Comparison of ENCODE assay signal across 14 cellular contexts in genomic region chr17:76840884-76841775, GRCh38. TPM values are rescaled to one million over a fixed set of nuclear protein-coding genes. Genes with fewer than 3 reads are reported as not detected.
DNase-seq lines count a peak whose midpoint lies in the region; ATAC-seq and TF ChIP-seq lines count a peak whose summit lies in the region.
"Had no signal": no experiment of that assay in that cellular context is flagged by ENCODE, and none has a peak within 500 bp of the region (broad histone marks: within the 10 kb centered on the region; RNA-seq: fewer than 3 reads in every experiment).

No MANE protein-coding gene starts in this region.

- intact Hi-C loops in activated CD4-positive, alpha-beta T cell treated with anti-CD3 and anti-CD28 coated beads, Interleukin-2, amount 10 ng/mL, durations not matched to agents 24 days and 14 days (cut with micrococcal nuclease), result no loop called here
- intact Hi-C loops in OCI-LY7 (cut with micrococcal nuclease; ENCODE audit: unreplicated experiment), result loop anchor here (5.0 to 10.0 kb wide), 2 partner anchors 301 to 604 kb away; partner anchors contain the start of gene SEC14L1
- intact Hi-C loops in lower lobe of right lung (cut with DNase I), result no loop called here
- intact Hi-C loops in CD14-positive monocyte (cut with micrococcal nuclease), result no loop called here

- POLR2A ChIA-PET in OCI-LY7 (lab: Charles Lee), result interaction anchor here (0.7 to 1.3 kb wide), 6 partner anchors 9 to 482 kb away, joined by 3 to 9 read pairs (median 4); no protein-coding TSS in a partner anchor

- H3K36me3 ChIP-seq in OCI-LY7 (ENCODE audit: insufficient read depth, low read length) (no peaks in the 10 kb centered on the region), lower lobe of right lung (no peaks in the 10 kb centered on the region)

- no peaks in the 10 kb centered on the region for H3K9me2 ChIP-seq in OCI-LY7 (ENCODE audit: insufficient read depth, low read length)

- H3K9me3 ChIP-seq in OCI-LY7 (ENCODE audit: low read length) (no peaks in the 10 kb centered on the region; the same call in 1 of the 2 replicates), lower lobe of right lung (no peaks in the 10 kb centered on the region)

- CTCF ChIA-PET in OCI-LY7 (lab: Charles Lee; ENCODE audit: unreplicated experiment), result interaction anchor here (0.6 to 1.0 kb wide), 4 partner anchors 58 to 1928 kb away, joined by 3 to 4 read pairs (median 4); no protein-coding TSS in a partner anchor

- H3K4me1 ChIP-seq in OCI-LY7 (ENCODE audit: insufficient read depth, low read length, poor library complexity, severe bottlenecking) (peaks cover 82% of the 10 kb centered on the region), lower lobe of right lung (peaks cover 21% of the 10 kb centered on the region)

- DNase-seq in activated CD4-positive, alpha-beta T cell treated with anti-CD3 and anti-CD28 coated beads, Interleukin-2, amount 10 ng/mL, durations not matched to agents 24 days and 14 days, result no peak
- no peak for DNase-seq in activated CD4-positive, alpha-beta T cell treated with anti-CD3 and anti-CD28 coated beads for 1 hour
- DNase-seq in OCI-LY7 (ENCODE audit: low spot score) (peak; percentile 40), fibroblast of pulmonary artery (ENCODE audit: low read depth) (peak; percentile 39), MV-4-11 (lab: John Stamatoyannopoulos, UW) (no peak), lower lobe of right lung (no peak), CD14-positive monocyte (ENCODE audit: low spot score) (no peak)
- no peak for DNase-seq in stimulated activated naive B cell treated with anti-CD40 and anti-IgM and Interleukin-4, amounts not matched to agents 10 μg/mL and 1 μg/mL and 100 μg/mL, for 72 hours
- DNase-seq: activated CD4-positive, alpha-beta T cell treated with anti-CD3 and anti-CD28 coated beads, Interleukin-2, amount 10 ng/mL, durations not matched to agents 7 days and 5 days; activated T-cell treated with anti-CD3 and anti-CD28 coated beads, Interleukin-2, amount 50 U/mL, for 48 hours; amygdala; dermis blood vessel endothelial cell; NCI-H1436 treated with DMSO at 0.1 percent for 48 hours; small intestine had no signal

- H3K27me3 ChIP-seq in lower lobe of right lung (ENCODE audit: low read depth), result peaks cover 38% of the 10 kb centered on the region

- peak overlapping the region; percentile 79 for H3K4me2 ChIP-seq in OCI-LY7 (ENCODE audit: low read length)

- peaks cover 47% of the 10 kb centered on the region for H3K27me3 Mint-ChIP-seq in activated CD4-positive, alpha-beta T cell treated with anti-CD3 and anti-CD28 coated beads, Interleukin-2, amount 10 ng/mL, durations not matched to agents 24 days and 14 days
- H3K27me3 Mint-ChIP-seq in stimulated activated naive B cell treated with anti-CD40 and anti-IgM and Interleukin-4, amounts not matched to agents 10 μg/mL and 1 μg/mL and 100 μg/mL, for 72 hours, result peaks cover 53 to 56% of the 10 kb centered on the region in 2 donors
- H3K27me3 Mint-ChIP-seq in CD14-positive monocyte (ENCODE audit: low read depth in 3 of 3), result peaks cover 28 to 45% (median 35%) of the 10 kb centered on the region in 3 donors

- peak overlapping the region; percentile 1 for H3K27ac Mint-ChIP-seq in activated CD4-positive, alpha-beta T cell treated with anti-CD3 and anti-CD28 coated beads, Interleukin-2, amount 10 ng/mL, durations not matched to agents 24 days and 14 days
- H3K27ac Mint-ChIP-seq in stimulated activated naive B cell treated with anti-CD40 and anti-IgM and Interleukin-4, amounts not matched to agents 10 μg/mL and 1 μg/mL and 100 μg/mL, for 72 hours, result peak overlapping the region; percentile 31
- H3K27ac Mint-ChIP-seq in CD14-positive monocyte, result no peak overlapping the region
- H3K27ac Mint-ChIP-seq: activated CD4-positive, alpha-beta T cell treated with anti-CD3 and anti-CD28 coated beads, Interleukin-2, amount 10 ng/mL, durations not matched to agents 7 days and 5 days had no signal

- H3K4me1 Mint-ChIP-seq in activated CD4-positive, alpha-beta T cell treated with anti-CD3 and anti-CD28 coated beads, Interleukin-2, amount 10 ng/mL, durations not matched to agents 24 days and 14 days, result peaks cover 14% of the 10 kb centered on the region
- peaks cover 21 to 49% of the 10 kb centered on the region in 2 donors for H3K4me1 Mint-ChIP-seq in stimulated activated naive B cell treated with anti-CD40 and anti-IgM and Interleukin-4, amounts not matched to agents 10 μg/mL and 1 μg/mL and 100 μg/mL, for 72 hours
- peaks cover 16% of the 10 kb centered on the region for H3K4me1 Mint-ChIP-seq in CD14-positive monocyte

- no peaks in the 10 kb centered on the region for H4K20me1 ChIP-seq in OCI-LY7 (ENCODE audit: insufficient read depth, low read length)

- H3K4me3 ChIP-seq in OCI-LY7 (ENCODE audit: low read depth, low read length, poor library complexity, severe bottlenecking), result peak overlapping the region; percentile 62
- H3K4me3 ChIP-seq in fibroblast of pulmonary artery (replicated peaks; ENCODE audit: low read depth, low read length), result no peak overlapping the region
- H3K4me3 ChIP-seq in lower lobe of right lung, result no peak overlapping the region

- no peaks in the 10 kb centered on the region for H3K79me2 ChIP-seq in OCI-LY7 (ENCODE audit: insufficient read depth, low read depth, low read length)

- no peak for ATAC-seq in stimulated activated naive B cell treated with anti-CD40 and anti-IgM and Interleukin-4, amounts not matched to agents 10 μg/mL and 1 μg/mL and 100 μg/mL, for 72 hours (replicated peaks)
- no peak for ATAC-seq in lower lobe of right lung

- TF ChIP-seq CTCF in OCI-LY7 (conservative IDR thresholded peaks at IDR 0.05; ENCODE audit: low read length), result 0 out of 2 replicates have a peak, but pooled peaks have one; percentile 22
- TF ChIP-seq CTCF in fibroblast of pulmonary artery (IDR thresholded peaks at IDR 0.05; ENCODE audit: low read length, missing control alignments), result no peak
- no peak for TF ChIP-seq CTCF in lower lobe of right lung (IDR thresholded peaks at IDR 0.05)
- TF ChIP-seq CTCF in CD14-positive monocyte (IDR thresholded peaks at IDR 0.05), result no peak

- H3K27ac ChIP-seq in OCI-LY7 (ENCODE audit: low read depth, low read length, poor library complexity, severe bottlenecking) (peak overlapping the region; percentile 93), lower lobe of right lung (no peak overlapping the region)

- no peaks in the 10 kb centered on the region for H3K36me3 Mint-ChIP-seq in activated CD4-positive, alpha-beta T cell treated with anti-CD3 and anti-CD28 coated beads, Interleukin-2, amount 10 ng/mL, durations not matched to agents 24 days and 14 days (ENCODE audit: low read depth)
- H3K36me3 Mint-ChIP-seq in stimulated activated naive B cell treated with anti-CD40 and anti-IgM and Interleukin-4, amounts not matched to agents 10 μg/mL and 1 μg/mL and 100 μg/mL, for 72 hours, result no peaks in the 10 kb centered on the region
- no peaks in the 10 kb centered on the region for H3K36me3 Mint-ChIP-seq in CD14-positive monocyte

- no peak overlapping the region for H3K4me3 Mint-ChIP-seq in activated CD4-positive, alpha-beta T cell treated with anti-CD3 and anti-CD28 coated beads, Interleukin-2, amount 10 ng/mL, durations not matched to agents 24 days and 14 days
- no peak overlapping the region for H3K4me3 Mint-ChIP-seq in stimulated activated naive B cell treated with anti-CD40 and anti-IgM and Interleukin-4, amounts not matched to agents 10 μg/mL and 1 μg/mL and 100 μg/mL, for 72 hours
- peak overlapping the region in 1 of 2 donors; percentile 77 for H3K4me3 Mint-ChIP-seq in CD14-positive monocyte
- H3K4me3 Mint-ChIP-seq: activated CD4-positive, alpha-beta T cell treated with anti-CD3 and anti-CD28 coated beads, Interleukin-2, amount 10 ng/mL, durations not matched to agents 7 days and 5 days had no signal

- no peaks in the 10 kb centered on the region for H3K9me3 Mint-ChIP-seq in activated CD4-positive, alpha-beta T cell treated with anti-CD3 and anti-CD28 coated beads, Interleukin-2, amount 10 ng/mL, durations not matched to agents 24 days and 14 days
- no peaks in the 10 kb centered on the region for H3K9me3 Mint-ChIP-seq in stimulated activated naive B cell treated with anti-CD40 and anti-IgM and Interleukin-4, amounts not matched to agents 10 μg/mL and 1 μg/mL and 100 μg/mL, for 72 hours
- peaks cover 0 to 8% (median 4%) of the 10 kb centered on the region in 7 donors for H3K9me3 Mint-ChIP-seq in CD14-positive monocyte
- H3K9me3 Mint-ChIP-seq: activated CD4-positive, alpha-beta T cell treated with anti-CD3 and anti-CD28 coated beads, Interleukin-2, amount 10 ng/mL, durations not matched to agents 7 days and 5 days had no signal

- H2AFZ ChIP-seq in OCI-LY7 (ENCODE audit: low read length), result peak overlapping the region; percentile 59; the same call in 1 of the 2 replicates

- BruUV-seq in OCI-LY7 (replicated peaks; lab: Mats Ljungman, UMichigan), result no TSS peak

RNA-seq across cellular contexts. Expression of gene MGAT5B, which starts 27.1 kb away (rescaled TPM):
- total RNA-seq in activated CD4-positive, alpha-beta T cell treated with anti-CD3 and anti-CD28 coated beads, Interleukin-2, amount 10 ng/mL, durations not matched to agents 24 days and 14 days, result 0.21 and 0.51 TPM in 2 replicates
- 1.3 and 2.5 TPM in 2 replicates for total RNA-seq in OCI-LY7 (2014; rRNA removed; shearing (Covaris generic))
- total RNA-seq in OCI-LY7 (2022), result 1.4 and 2.3 TPM in 2 replicates
- 1.3 TPM for total RNA-seq in lower lobe of right lung
- not detected for polyA plus RNA-seq in CD14-positive monocyte

Comparison
In these comparisons a context has a peak if more than half of its experiments do, and no peak if none do; other contexts are left out.
1. DNase-seq: peak in OCI-LY7 (single experiment) and fibroblast of pulmonary artery (single experiment); none in activated CD4-positive, alpha-beta T cell treated with anti-CD3 and anti-CD28 coated beads, Interleukin-2, amount 10 ng/mL, durations not matched to agents 24 days and 14 days (single experiment), activated CD4-positive, alpha-beta T cell treated with anti-CD3 and anti-CD28 coated beads for 1 hour (single experiment), stimulated activated naive B cell treated with anti-CD40 and anti-IgM and Interleukin-4, amounts not matched to agents 10 μg/mL and 1 μg/mL and 100 μg/mL, for 72 hours (single experiment), MV-4-11 (single experiment), lower lobe of right lung (single experiment) and CD14-positive monocyte (single experiment).
2. H3K27ac Mint-ChIP-seq: peak in activated CD4-positive, alpha-beta T cell treated with anti-CD3 and anti-CD28 coated beads, Interleukin-2, amount 10 ng/mL, durations not matched to agents 24 days and 14 days (single experiment) and stimulated activated naive B cell treated with anti-CD40 and anti-IgM and Interleukin-4, amounts not matched to agents 10 μg/mL and 1 μg/mL and 100 μg/mL, for 72 hours (single experiment); none in CD14-positive monocyte (0 of 7).